In genomic region chr3:108441528-108441927, GRCh38 we compare ENCODE assay signal across 1 cellular context.
TF ChIP-seq lines count a peak whose summit lies in the region.

No MANE protein-coding gene starts in this region.

TF ChIP-seq in GM23338, 12 proteins besides CTCF, POLR2A, EP300 and RAD21 (continued from another document):
- TF ChIP-seq ZNF462 (CRISPR knock-in tag; IDR thresholded peaks at IDR 0.05) (no peak), EZH2 (IDR thresholded peaks at IDR 0.05; ENCODE audit: low read depth, unreplicated experiment) (no peak), JUNB (IDR thresholded peaks at IDR 0.05; ENCODE audit: unreplicated experiment) (no peak), POLR2AphosphoS5 (IDR thresholded peaks at IDR 0.05; ENCODE audit: low read depth) (no peak), ZNF331 (CRISPR knock-in tag; IDR thresholded peaks at IDR 0.05; ENCODE audit: low read depth) (no peak), CREB1 (CRISPR knock-in tag; IDR thresholded peaks at IDR 0.05; ENCODE audit: low read depth) (no peak), ZNF114 (CRISPR knock-in tag; IDR thresholded peaks at IDR 0.05) (no peak), STAT1 (IDR thresholded peaks at IDR 0.05; ENCODE audit: unreplicated experiment) (no peak), REST (IDR thresholded peaks at IDR 0.05; ENCODE audit: unreplicated experiment) (no peak), NANOG (IDR thresholded peaks at IDR 0.05; ENCODE audit: borderline replicate concordance) (no peak), ETS1 (IDR thresholded peaks at IDR 0.05) (no peak)
